Comparison of ENCODE assay signal across 8 cellular contexts in genomic region chr1:234808943-234809856, GRCh38.
DNase-seq lines count a peak whose midpoint lies in the region; ATAC-seq, FAIRE-seq and TF ChIP-seq lines count a peak whose summit lies in the region.
"Not testable (repeated sequence)": the region's sequence is repeated elsewhere in the genome, so short reads cannot be mapped to it uniquely, and the experiment has no call there.

No MANE protein-coding gene starts in this region.

- H3K36me3 ChIP-seq in heart right ventricle, pancreas, transverse colon: not testable (repeated sequence)

- 63 to 65% methylated on average over 13 to 15 of the region's 23 CpGs for WGBS in heart right ventricle, 2 donors
- WGBS in pancreas, 2 donors = 69 to 75% methylated on average over 11 to 15 of the region's 23 CpGs
- WGBS in transverse colon (ENCODE audit: low coverage in 1 of 2), 2 donors = 74% methylated on average over 15 of the region's 23 CpGs; no CpG with 5 or more reads in 1 of the 2 donors

- not testable (repeated sequence) for H3K4me3 ChIP-seq in GM12865 (ENCODE audit: low read depth, low read length); heart right ventricle; pancreas; transverse colon

- not testable (repeated sequence) for H3K4me1 Mint-ChIP-seq in MCF 10A (ENCODE audit: insufficient read depth, unreplicated experiment)

- not testable (repeated sequence) for H3K4me3 Mint-ChIP-seq in MCF 10A (ENCODE audit: unreplicated experiment)

- TF ChIP-seq CTCF in GM12865 (IDR thresholded peaks at IDR 0.05; ENCODE audit: insufficient read depth, low read depth, low read length, missing control alignments); MCF 10A (IDR thresholded peaks at IDR 0.05; ENCODE audit: unreplicated experiment); heart right ventricle (IDR thresholded peaks at IDR 0.05); pancreas (IDR thresholded peaks at IDR 0.05); transverse colon (IDR thresholded peaks at IDR 0.05): not testable (repeated sequence)

- not testable (repeated sequence) for FAIRE-seq in pancreas (lab: Jason Lieb, UNC)

- not testable (repeated sequence) for H3K27ac Mint-ChIP-seq in MCF 10A (ENCODE audit: low read depth, unreplicated experiment)

- not testable (repeated sequence) for H3K4me1 ChIP-seq in heart right ventricle, pancreas, transverse colon

- not testable (repeated sequence) for H3K27me3 Mint-ChIP-seq in MCF 10A (ENCODE audit: insufficient read depth, unreplicated experiment)

- intact Hi-C loops in MCF 10A (cut with micrococcal nuclease); heart right ventricle (cut with DNase I); pancreas (cut with DNase I); transverse colon (cut with DNase I; ENCODE audit: low total_unique reads): not testable (repeated sequence)

- H3K27ac ChIP-seq in heart right ventricle (peak overlapping the region in 4 of 10 donors; percentile 30 to 55 (median 40)), transverse colon (peak overlapping the region in 3 of 4 donors; percentile 20 to 62 (median 49))
- H3K27ac ChIP-seq in pancreas = not testable (repeated sequence)

- CTCF ChIA-PET in MCF 10A (lab: Yijun Ruan, JAX) = not testable (repeated sequence)

- not testable (repeated sequence) for H3K9me3 Mint-ChIP-seq in MCF 10A (ENCODE audit: unreplicated experiment)

- in situ Hi-C loops in transverse colon (cut with MboI; ENCODE audit: low pct_ligation_motif_present in 1 of 4, low pct_unique_long_range_greater_than_20kb in 1 of 4, low sequenced_read_pairs in 3 of 4) = not testable (repeated sequence)

- POLR2A ChIA-PET in MCF 10A (lab: Yijun Ruan, JAX) = not testable (repeated sequence)

- not testable (repeated sequence) for H3K36me3 Mint-ChIP-seq in MCF 10A (ENCODE audit: insufficient read depth, unreplicated experiment)

- not testable (repeated sequence) for H3K9me3 ChIP-seq in heart right ventricle, pancreas, transverse colon

- TF ChIP-seq POLR2A in transverse colon (IDR thresholded peaks at IDR 0.05) = not testable (repeated sequence)

- peak; percentile 77 for ATAC-seq in GM21529 (IDR thresholded peaks at IDR 0.05; ENCODE audit: unreplicated experiment)
- ATAC-seq in HG03095 (IDR thresholded peaks at IDR 0.05; ENCODE audit: unreplicated experiment) = peak; percentile 69
- peak; percentile 9 to 74 (median 51) for ATAC-seq in heart right ventricle
- peak in 3 of 4 donors; percentile 13 to 53 (median 39) for ATAC-seq in pancreas

- BruUV-seq in MCF 10A (replicated peaks; lab: Mats Ljungman, UMichigan) = not testable (repeated sequence)

- DNase-seq in GM12865 (ENCODE audit: low read depth) = peak; percentile 52
- peak; percentile 5 for DNase-seq in T1000 (lab: John Stamatoyannopoulos, UW)
- peak; percentile 51 for DNase-seq in MCF 10A (ENCODE audit: unreplicated experiment)
- peak in 1 of 2 donors; percentile 12 for DNase-seq in heart right ventricle
- not testable (repeated sequence) for DNase-seq in pancreas, transverse colon

- TF ChIP-seq EP300 in transverse colon (IDR thresholded peaks at IDR 0.05; ENCODE audit: low read depth) = not testable (repeated sequence)

- H3K27me3 ChIP-seq in heart right ventricle, pancreas, transverse colon: not testable (repeated sequence)
